In genomic region chr9:126722922-126723806, GRCh38 we compare ENCODE assay signal across 8 cellular contexts.
DNase-seq lines count a peak whose midpoint lies in the region; ATAC-seq, FAIRE-seq and TF ChIP-seq lines count a peak whose summit lies in the region.

No MANE protein-coding gene starts in this region.

- H2AFZ ChIP-seq in HepG2 (ENCODE audit: low read length): no peak overlapping the region

- POLR2A ChIA-PET in HepG2 (lab: Yijun Ruan, JAX): no interaction called here

- TF ChIP-seq CTCF in brain (conservative IDR thresholded peaks at IDR 0.05): no peak
- TF ChIP-seq CTCF in HepG2 (CRISPR knock-in tag; IDR thresholded peaks at IDR 0.05): no peak

- no peaks in the 10 kb centered on the region for H3K4me1 ChIP-seq in HepG2 (ENCODE audit: insufficient read depth, low read length)

- no peak for TF ChIP-seq EP300 in HepG2 (IDR thresholded peaks at IDR 0.05; ENCODE audit: low read depth in 2 of 2, low read length in 2 of 2)
- no peak for TF ChIP-seq EP300 in HepG2 (CRISPR knock-in tag; IDR thresholded peaks at IDR 0.05; ENCODE audit: borderline replicate concordance)

- peaks cover 52% of the 10 kb centered on the region for H3K4me1 Mint-ChIP-seq in brain

- ATAC-seq in HG03280 (IDR thresholded peaks at IDR 0.05; ENCODE audit: unreplicated experiment): peak; percentile 9
- ATAC-seq in HepG2: peak; percentile 56

- no peaks in the 10 kb centered on the region for H3K36me3 ChIP-seq in HepG2 (replicated peaks in 1 of 2; ENCODE audit: control insufficient read depth in 1 of 2, insufficient read depth in 2 of 2, low read length in 2 of 2)

- no peak for TF ChIP-seq RAD21 in HepG2 (CRISPR knock-in tag; IDR thresholded peaks at IDR 0.05)

- no peak for TF ChIP-seq POLR2A in HepG2 (IDR thresholded peaks at IDR 0.05; ENCODE audit: insufficient read depth in 1 of 2, low read depth in 2 of 2, low read length in 2 of 2)

- no peak overlapping the region for H3K27ac ChIP-seq in HepG2 (ENCODE audit: extremely low read length, insufficient read depth, low read length)

- no peak overlapping the region for H3K9ac ChIP-seq in HepG2 (ENCODE audit: insufficient read depth, low read depth, low read length)

- H3K9me3 Mint-ChIP-seq in brain: peaks cover 0 to 7% (median 2%) of the 10 kb centered on the region in 5 experiments

- CTCF ChIA-PET in HepG2 (lab: Yijun Ruan, JAX; ENCODE audit: low intra/inter-chr PET ratio, low total read pairs): no interaction called here

- peak overlapping the region; percentile 58 to 72 (median 60); a peak in 5 of 6 replicates for H3K4me3 ChIP-seq in HepG2 (replicated peaks in 1 of 3; ENCODE audit: insufficient read depth in 1 of 3, low read depth in 2 of 3, low read length in 3 of 3)

- H4K20me1 ChIP-seq in HepG2 (ENCODE audit: insufficient read depth, low read length): no peaks in the 10 kb centered on the region

- H3K27me3 Mint-ChIP-seq in brain: peaks cover 42% of the 10 kb centered on the region

- peaks cover 2 to 44% of the 10 kb centered on the region in 2 experiments; a peak in 3 of 5 replicates for H3K27me3 ChIP-seq in HepG2 (ENCODE audit: control insufficient read depth in 1 of 2, insufficient read depth in 2 of 2, low read length in 2 of 2)

- intact Hi-C loops in HepG2 (cut with micrococcal nuclease; ENCODE audit: unreplicated experiment): no loop called here

- peak; percentile 9 for DNase-seq in NCI-H146 (lab: John Stamatoyannopoulos, UW)
- no peak for DNase-seq in NCI-H146 treated with DMSO at 0.1 percent for 48 hours (lab: John Stamatoyannopoulos, UW; ENCODE audit: unreplicated experiment)
- peak; percentile 64 for DNase-seq in T-helper 22 cell (ENCODE audit: low read depth)
- DNase-seq in HepG2 (ENCODE audit: low spot score): no peak
- DNase-seq in stimulated activated CD4-positive, alpha-beta T cell treated with anti-CD3 and anti-CD28 coated beads, TNF-alpha, amount 100 ng/mL, for 4 hours (ENCODE audit: low read depth in 3 of 3): peak; percentile 57 to 59 (median 58)
- no peak for DNase-seq in dedifferentiated amniotic fluid mesenchymal stem cell (ENCODE audit: extremely low spot score)

- H3K27ac Mint-ChIP-seq in brain: peak overlapping the region; percentile 4 to 95 (median 85)

- in situ Hi-C loops in HepG2 (cut with HindIII; ENCODE audit: extremely low pct_ligation_motif_present, low pct_unique_long_range_greater_than_20kb): no loop called here

- H3K9me3 ChIP-seq in HepG2 (ENCODE audit: low read length): no peaks in the 10 kb centered on the region

- no peak for FAIRE-seq in HepG2 (lab: Jason Lieb, UNC)

- WGBS in HepG2 (ENCODE audit: low lambda C conversion rate): 84% methylated on average over 35 of the region's 68 CpGs

- H3K36me3 Mint-ChIP-seq in brain: no peaks in the 10 kb centered on the region

- H3K79me2 ChIP-seq in HepG2 (ENCODE audit: insufficient read depth, low read length): no peaks in the 10 kb centered on the region

- no TSS peak for BruUV-seq in HepG2 (replicated peaks; lab: Mats Ljungman, UMichigan)

- H3K4me2 ChIP-seq in HepG2 (ENCODE audit: low read depth, low read length): peak overlapping the region; percentile 66

- H3K4me3 Mint-ChIP-seq in brain: peak overlapping the region; percentile 55 to 87 (median 81)

TF ChIP-seq in HepG2, 621 proteins besides CTCF, POLR2A, EP300 and RAD21:
- TF ChIP-seq ZFX (CRISPR knock-in tag; IDR thresholded peaks at IDR 0.05; ENCODE audit: low read depth) (0 out of 2 replicates have a peak, but pooled peaks have one; percentile 1), ZNF34 (CRISPR knock-in tag; IDR thresholded peaks at IDR 0.05; ENCODE audit: borderline replicate concordance) (no peak), NONO (IDR thresholded peaks at IDR 0.05) (no peak), NONO (CRISPR knock-in tag; conservative IDR thresholded peaks at IDR 0.05) (no peak)
TF ChIP-seq in HepG2: peak in this region for 1.

Comparison
In these comparisons a context has a peak if more than half of its experiments do, and no peak if none do; other contexts are left out.
1. DNase-seq: peak in NCI-H146 (single experiment), T-helper 22 cell (single experiment) and stimulated activated CD4-positive, alpha-beta T cell treated with anti-CD3 and anti-CD28 coated beads, TNF-alpha, amount 100 ng/mL, for 4 hours (3 of 3); none in NCI-H146 treated with DMSO at 0.1 percent for 48 hours (single experiment), HepG2 (single experiment) and dedifferentiated amniotic fluid mesenchymal stem cell (single experiment).